In the genomic region with DNA sequence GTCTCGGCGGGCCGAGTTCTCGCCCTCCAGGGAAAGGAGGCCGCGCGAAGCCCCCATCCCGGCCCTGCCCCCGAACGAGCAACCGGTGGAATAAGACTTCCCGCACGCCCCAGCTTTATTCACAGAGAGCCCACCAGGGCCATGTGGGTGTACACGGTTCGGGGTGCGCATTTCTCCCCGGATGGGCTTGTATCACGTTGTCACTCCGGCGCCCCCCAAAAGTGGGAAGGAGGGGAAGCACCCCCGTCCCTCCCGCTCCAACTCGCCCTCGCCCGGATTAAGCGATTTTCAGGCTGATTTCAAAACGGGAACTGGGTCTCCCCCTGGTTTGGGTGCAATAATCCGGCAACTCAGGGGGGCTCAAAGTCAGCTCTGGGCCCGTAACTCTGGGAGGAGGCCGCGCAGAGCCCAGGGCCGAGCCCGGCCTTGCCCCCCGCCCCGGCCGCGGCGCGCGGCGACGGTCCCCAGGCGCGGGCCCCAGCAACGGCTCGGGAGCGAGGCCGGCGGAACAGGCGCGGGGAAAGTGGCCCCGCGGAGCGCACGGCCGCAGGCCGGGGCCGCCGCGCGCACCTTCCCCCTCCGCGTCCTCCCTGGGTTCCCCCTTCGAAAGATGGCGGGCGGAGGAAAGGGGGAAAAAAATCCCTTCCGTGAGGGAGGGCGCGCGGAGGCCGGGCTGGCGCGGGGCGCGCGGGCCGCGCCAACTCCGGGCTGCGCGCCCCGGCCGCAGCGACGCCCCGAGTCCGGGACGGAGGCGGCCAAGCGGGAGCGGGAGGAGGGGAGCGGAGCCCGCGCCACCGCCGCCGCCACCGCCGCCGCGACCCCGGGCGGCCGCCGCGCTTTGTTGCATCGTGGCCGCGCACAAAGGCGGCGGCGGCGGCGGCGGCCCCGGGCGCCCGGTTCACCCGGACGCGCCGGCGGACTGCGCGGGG, we compare ENCODE assay signal across 8 cellular contexts. TPM values are rescaled to one million over a fixed set of nuclear protein-coding genes. Genes with fewer than 3 reads are reported as not detected.
A peak's percentile ranks its signal among the peaks of the same experiment; 100 is the strongest.
DNase-seq lines count a peak whose midpoint lies in the region; ATAC-seq, FAIRE-seq and TF ChIP-seq lines count a peak whose summit lies in the region.

No MANE protein-coding gene starts in this region.

- TF ChIP-seq CTCF in A673 (conservative IDR thresholded peaks at IDR 0.05; ENCODE audit: low read depth, low read length) (no peak), GM13977 (IDR thresholded peaks at IDR 0.05; ENCODE audit: extremely low read depth, insufficient read depth, missing control alignments) (no peak), bronchial epithelial cell (IDR thresholded peaks at IDR 0.05; ENCODE audit: insufficient read depth, low read length, severe bottlenecking) (no peak)

- peaks cover 23% of the 10 kb centered on the region for H3K4me1 Mint-ChIP-seq in T-helper 1 cell treated with Interleukin-12 subunit alpha and Interleukin-12 subunit beta and Interleukin-4 antibody, amounts not matched to agents 30 μg/mL and 1 μg/mL, for 36 hours (ENCODE audit: low read depth)
- peaks cover 38% of the 10 kb centered on the region for H3K4me1 Mint-ChIP-seq in stimulated activated effector memory CD8-positive, alpha-beta T cell treated with anti-CD3 and anti-CD28 coated beads, Interleukin-12 subunit alpha, Interleukin-12 subunit beta, amount 100 ng/mL, for 72 hours

- H3K27ac ChIP-seq in A673 (ENCODE audit: low read depth, low read length, poor library complexity, severe bottlenecking): peak overlapping the region; percentile 94

- H3K4me3 ChIP-seq in A673 (ENCODE audit: low read depth, low read length, poor library complexity, severe bottlenecking): peak overlapping the region; percentile 99
- H3K4me3 ChIP-seq in bronchial epithelial cell (ENCODE audit: low read depth, low read length): peak overlapping the region; percentile 65

- intact Hi-C loops in A673 (cut with micrococcal nuclease; ENCODE audit: unreplicated experiment): loop anchor here (10.0 kb wide), 1 partner anchor 942 kb away; a partner anchor contains a TSS

- peaks cover 21% of the 10 kb centered on the region for H3K27me3 Mint-ChIP-seq in T-helper 1 cell treated with Interleukin-12 subunit alpha and Interleukin-12 subunit beta and Interleukin-4 antibody, amounts not matched to agents 30 μg/mL and 1 μg/mL, for 36 hours (ENCODE audit: low read depth)

- no peaks in the 10 kb centered on the region for H3K9me3 Mint-ChIP-seq in T-helper 1 cell treated with Interleukin-12 subunit alpha and Interleukin-12 subunit beta and Interleukin-4 antibody, amounts not matched to agents 30 μg/mL and 1 μg/mL, for 36 hours
- H3K9me3 Mint-ChIP-seq in stimulated activated effector memory CD8-positive, alpha-beta T cell treated with anti-CD3 and anti-CD28 coated beads, Interleukin-12 subunit alpha, Interleukin-12 subunit beta, amount 100 ng/mL, for 72 hours: no peaks in the 10 kb centered on the region

- CTCF ChIA-PET in A673 (lab: Charles Lee): interaction anchor here (0.6 kb wide), 1 partner anchor 46 kb away, joined by 4 read pairs; no protein-coding TSS in a partner anchor

- peak overlapping the region; percentile 67 for H3K27ac Mint-ChIP-seq in T-helper 1 cell treated with Interleukin-12 subunit alpha and Interleukin-12 subunit beta and Interleukin-4 antibody, amounts not matched to agents 30 μg/mL and 1 μg/mL, for 36 hours
- no peak overlapping the region for H3K27ac Mint-ChIP-seq in stimulated activated effector memory CD8-positive, alpha-beta T cell treated with anti-CD3 and anti-CD28 coated beads, Interleukin-12 subunit alpha, Interleukin-12 subunit beta, amount 100 ng/mL, for 72 hours

- no peak for FAIRE-seq in bronchial epithelial cell (lab: Jason Lieb, UNC)

- BruUV-seq in A673 (replicated peaks; lab: Mats Ljungman, UMichigan): no TSS peak

- peaks cover 4% of the 10 kb centered on the region for H3K36me3 Mint-ChIP-seq in T-helper 1 cell treated with Interleukin-12 subunit alpha and Interleukin-12 subunit beta and Interleukin-4 antibody, amounts not matched to agents 30 μg/mL and 1 μg/mL, for 36 hours (ENCODE audit: low read depth)
- H3K36me3 Mint-ChIP-seq in stimulated activated effector memory CD8-positive, alpha-beta T cell treated with anti-CD3 and anti-CD28 coated beads, Interleukin-12 subunit alpha, Interleukin-12 subunit beta, amount 100 ng/mL, for 72 hours: no peaks in the 10 kb centered on the region

- in situ Hi-C loops in GM13977 (cut with MboI; ENCODE audit: low pct_unique_long_range_greater_than_20kb, low sequenced_read_pairs, unreplicated experiment): no loop called here

- H3K9me3 ChIP-seq in A673 (ENCODE audit: low read depth, low read length, poor library complexity, severe bottlenecking): no peaks in the 10 kb centered on the region

- H3K27me3 ChIP-seq in A673 (replicated peaks; ENCODE audit: insufficient read depth, low read depth, low read length, poor library complexity) (peaks cover 15% of the 10 kb centered on the region), bronchial epithelial cell (ENCODE audit: control insufficient read depth, insufficient read depth, low read length) (peaks cover 11% of the 10 kb centered on the region)

- H3K36me3 ChIP-seq in A673 (ENCODE audit: insufficient read depth, low read length, poor library complexity, severe bottlenecking): no peaks in the 10 kb centered on the region
- peaks cover 3% of the 10 kb centered on the region for H3K36me3 ChIP-seq in bronchial epithelial cell (ENCODE audit: control insufficient read depth, insufficient read depth, low read length)

- ATAC-seq in HG03108 (IDR thresholded peaks at IDR 0.05; ENCODE audit: unreplicated experiment): peak; percentile 15
- no peak for ATAC-seq in left lobe of liver
- peak; percentile 1 for ATAC-seq in stimulated activated effector memory CD8-positive, alpha-beta T cell treated with anti-CD3 and anti-CD28 coated beads, Interleukin-12 subunit alpha, Interleukin-12 subunit beta, amount 100 ng/mL, for 72 hours

- POLR2A ChIA-PET in A673 (lab: Charles Lee; ENCODE audit: low non-redundant PET): interaction anchor here (0.6 kb wide), 1 partner anchor 59 kb away, joined by 3 read pairs; no protein-coding TSS in a partner anchor

- H3K4me3 Mint-ChIP-seq in T-helper 1 cell treated with Interleukin-12 subunit alpha and Interleukin-12 subunit beta and Interleukin-4 antibody, amounts not matched to agents 30 μg/mL and 1 μg/mL, for 36 hours: peak overlapping the region; percentile 84
- peak overlapping the region; percentile 83 for H3K4me3 Mint-ChIP-seq in stimulated activated effector memory CD8-positive, alpha-beta T cell treated with anti-CD3 and anti-CD28 coated beads, Interleukin-12 subunit alpha, Interleukin-12 subunit beta, amount 100 ng/mL, for 72 hours

- peak; percentile 61 for DNase-seq in A673 (ENCODE audit: low spot score)
- peak; percentile 64 for DNase-seq in GM13977 (ENCODE audit: low spot score)
- DNase-seq in bronchial epithelial cell (ENCODE audit: low read depth): no peak
- DNase-seq in left lobe of liver (ENCODE audit: low spot score): peak; percentile 49
- DNase-seq in stimulated activated effector memory CD8-positive, alpha-beta T cell treated with anti-CD3 and anti-CD28 coated beads, Interleukin-12 subunit alpha, Interleukin-12 subunit beta, amount 100 ng/mL, for 72 hours (ENCODE audit: low spot score in 2 of 2): no peak
- DNase-seq in OCI-M2 (lab: John Stamatoyannopoulos, UW; ENCODE audit: unreplicated experiment): no peak

- no peaks in the 10 kb centered on the region for H3K4me1 ChIP-seq in A673 (ENCODE audit: insufficient read depth, low read length, poor library complexity, severe bottlenecking)

RNA-seq across cellular contexts. Expression of a gene that starts 0.6 kb away (rescaled TPM):
- total RNA-seq in A673 (2021) (61.6 and 72.7 TPM in 2 replicates), bronchial epithelial cell (4.5 and 6.5 TPM in 2 replicates), left lobe of liver (24.6 TPM)

RNA-seq across cellular contexts. Expression of a gene that starts 41.9 kb away (rescaled TPM):
- 13.5 and 22.2 TPM in 2 replicates for total RNA-seq in A673 (2021)
- total RNA-seq in bronchial epithelial cell: 5.6 and 5.8 TPM in 2 replicates
- total RNA-seq in left lobe of liver: 7.6 TPM

Comparison
In these comparisons a context has a peak if more than half of its experiments do, and no peak if none do; other contexts are left out.
1. DNase-seq: peak in A673 (single experiment), GM13977 (single experiment) and left lobe of liver (single experiment); none in bronchial epithelial cell (single experiment), stimulated activated effector memory CD8-positive, alpha-beta T cell treated with anti-CD3 and anti-CD28 coated beads, Interleukin-12 subunit alpha, Interleukin-12 subunit beta, amount 100 ng/mL, for 72 hours (0 of 2) and OCI-M2 (single experiment).